Comparison of ENCODE assay signal across 1 cellular context in the genomic region with DNA sequence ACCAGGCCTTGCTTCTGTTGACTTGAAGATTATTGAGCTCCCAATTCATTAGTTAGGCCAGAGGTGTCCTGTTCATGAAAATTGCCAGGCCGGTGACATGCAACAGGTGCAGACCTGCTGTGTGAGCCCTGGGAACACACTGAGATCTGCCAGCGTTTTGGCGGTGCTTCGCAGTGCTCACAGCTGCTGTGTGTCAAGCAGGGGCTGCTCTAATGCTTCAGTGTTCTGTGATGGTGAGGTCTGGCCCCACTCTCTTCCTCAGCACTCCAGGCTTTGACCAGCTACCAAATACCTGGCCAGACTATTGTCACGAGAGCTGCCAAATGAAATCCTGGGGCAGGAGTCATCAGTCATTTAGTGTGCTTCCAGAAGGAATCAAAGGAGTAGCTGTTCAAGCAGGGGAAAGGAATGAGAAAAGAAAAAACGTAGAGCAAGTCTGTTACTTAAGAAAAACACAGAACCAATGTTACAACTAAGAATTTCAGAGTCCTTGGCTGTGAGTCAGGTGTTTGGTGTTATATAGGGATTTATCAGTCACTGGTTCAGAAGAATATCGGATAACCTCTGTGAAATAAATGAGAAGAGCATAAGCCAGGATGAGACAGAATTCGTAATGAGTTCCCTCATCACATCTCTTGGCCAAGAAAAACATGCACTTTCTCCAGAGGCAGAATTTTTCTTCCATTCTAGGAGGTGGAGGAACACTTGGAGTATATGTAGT.
TF ChIP-seq lines count a peak whose summit lies in the region.

No MANE protein-coding gene starts in this region.

TF ChIP-seq in SK-N-SH, 30 proteins besides CTCF, POLR2A, EP300 and RAD21:
- TF ChIP-seq NRF1 (IDR thresholded peaks at IDR 0.05; ENCODE audit: low read depth, low read length): no peak
- no peak for TF ChIP-seq RFX5 (IDR thresholded peaks at IDR 0.05; ENCODE audit: low read length)
- TF ChIP-seq JUND (IDR thresholded peaks at IDR 0.05): 0 out of 2 replicates have a peak, but pooled peaks have one; percentile 3
- peak; percentile 73 for TF ChIP-seq NFIC (IDR thresholded peaks at IDR 0.05; ENCODE audit: borderline replicate concordance)
- peak; percentile 42; the same call in 1 of the 2 replicates for TF ChIP-seq FOSL2 (IDR thresholded peaks at IDR 0.05; ENCODE audit: borderline replicate concordance, low read depth)
- no peak for TF ChIP-seq SMC3 (IDR thresholded peaks at IDR 0.05; ENCODE audit: low read depth, low read length)
- 0 out of 2 replicates have a peak, but pooled peaks have one; percentile 2 for TF ChIP-seq FOXM1 (IDR thresholded peaks at IDR 0.05; ENCODE audit: low read depth)
